14 cellular contexts compared by ENCODE assay signal in genomic region chr17:74853048-74853397, GRCh38. TPM values are rescaled to one million over a fixed set of nuclear protein-coding genes. Genes with fewer than 3 reads are reported as not detected.
DNase-seq lines count a peak whose midpoint lies in the region; ATAC-seq, FAIRE-seq and TF ChIP-seq lines count a peak whose summit lies in the region.
"Had no signal": no experiment of that assay in that cellular context is flagged by ENCODE, and none has a peak within 500 bp of the region (broad histone marks: within the 10 kb centered on the region; RNA-seq: fewer than 3 reads in every experiment).

No MANE protein-coding gene starts in this region.

- dilution Hi-C loops in endothelial cell of umbilical vein (cut with MboI; ENCODE audit: extremely low pct_ligation_motif_present, low sequenced_read_pairs) = no loop called here

- H3K4me3 Mint-ChIP-seq in activated naive CD4-positive, alpha-beta T cell treated with anti-CD3 and anti-CD28 coated beads, Interleukin-2, amount 50 U/mL, for 24 hours = peak overlapping the region; percentile 85
- H3K4me3 Mint-ChIP-seq in stimulated activated effector memory CD8-positive, alpha-beta T cell treated with anti-CD3 and anti-CD28 coated beads, Interleukin-12 subunit alpha, Interleukin-12 subunit beta, amount 100 ng/mL, for 72 hours = peak overlapping the region; percentile 62

- H4K20me1 ChIP-seq in endothelial cell of umbilical vein (replicated peaks; ENCODE audit: control insufficient read depth, extremely low read depth, insufficient read depth, low read length) = no peaks in the 10 kb centered on the region

- POLR2A ChIA-PET in endothelial cell of umbilical vein (lab: Charles Lee) = no interaction called here
- POLR2A ChIA-PET in GM10248 (lab: Yijun Ruan, JAX) = interaction anchor here (0.6 kb wide), 1 partner anchor 106 kb away, joined by 11 read pairs; no protein-coding TSS in a partner anchor

- no peak for ATAC-seq in stimulated activated effector memory CD8-positive, alpha-beta T cell treated with anti-CD3 and anti-CD28 coated beads, Interleukin-12 subunit alpha, Interleukin-12 subunit beta, amount 100 ng/mL, for 72 hours
- ATAC-seq in sciatic nerve = no peak

- H3K36me3 ChIP-seq in NT2/D1 (ENCODE audit: insufficient read depth, insufficient read length, low read length) (no peaks in the 10 kb centered on the region), endothelial cell of umbilical vein (ENCODE audit: control insufficient read depth in 2 of 2, extremely low read depth in 1 of 2, insufficient read depth in 2 of 2, low read length in 2 of 2) (no peaks in the 10 kb centered on the region)
- H3K36me3 ChIP-seq: pancreas had no signal

- TF ChIP-seq CTCF in endothelial cell of umbilical vein (IDR thresholded peaks at IDR 0.05; ENCODE audit: extremely low read depth in 1 of 2, insufficient read depth in 1 of 2, low read depth in 1 of 2, low read length in 2 of 2) (no peak), GM10248 (IDR thresholded peaks at IDR 0.05; ENCODE audit: control extremely low read depth, extremely low read depth, low read depth, missing control alignments) (no peak)

- H3K9me3 Mint-ChIP-seq in activated naive CD4-positive, alpha-beta T cell treated with anti-CD3 and anti-CD28 coated beads, Interleukin-2, amount 50 U/mL, for 24 hours = no peaks in the 10 kb centered on the region
- H3K9me3 Mint-ChIP-seq in stimulated activated effector memory CD8-positive, alpha-beta T cell treated with anti-CD3 and anti-CD28 coated beads, Interleukin-12 subunit alpha, Interleukin-12 subunit beta, amount 100 ng/mL, for 72 hours = no peaks in the 10 kb centered on the region

- H3K4me1 Mint-ChIP-seq in activated naive CD4-positive, alpha-beta T cell treated with anti-CD3 and anti-CD28 coated beads, Interleukin-2, amount 50 U/mL, for 24 hours = peaks cover 6% of the 10 kb centered on the region
- H3K4me1 Mint-ChIP-seq in stimulated activated effector memory CD8-positive, alpha-beta T cell treated with anti-CD3 and anti-CD28 coated beads, Interleukin-12 subunit alpha, Interleukin-12 subunit beta, amount 100 ng/mL, for 72 hours = peaks cover 9% of the 10 kb centered on the region

- no peak for FAIRE-seq in endothelial cell of umbilical vein (lab: Jason Lieb, UNC)
- FAIRE-seq: endometrium, pancreas had no signal

- CTCF ChIA-PET in endothelial cell of umbilical vein (lab: Charles Lee) = interaction anchor here (1.0 to 2.8 kb wide), 4 partner anchors 9 to 57 kb away, joined by 3 to 16 read pairs (median 8); no protein-coding TSS in a partner anchor
- CTCF ChIA-PET in GM10248 (lab: Yijun Ruan, JAX) = interaction anchor here (5.8 kb wide), 1 partner anchor 11 kb away, joined by 45 read pairs; no protein-coding TSS in a partner anchor

- no peak for TF ChIP-seq POLR2A in endothelial cell of umbilical vein (IDR thresholded peaks at IDR 0.05; ENCODE audit: low read depth, low read length)

- H2AFZ ChIP-seq in endothelial cell of umbilical vein (ENCODE audit: low read depth, low read length) = no peak overlapping the region

- peak overlapping the region; percentile 85 for H3K9ac ChIP-seq in NT2/D1 (ENCODE audit: insufficient read length, low read depth)
- no peak overlapping the region for H3K9ac ChIP-seq in endothelial cell of umbilical vein (replicated peaks; ENCODE audit: extremely low read depth, insufficient read depth, low read length)

- H3K27me3 Mint-ChIP-seq in activated naive CD4-positive, alpha-beta T cell treated with anti-CD3 and anti-CD28 coated beads, Interleukin-2, amount 50 U/mL, for 24 hours = peaks cover 34% of the 10 kb centered on the region

- H3K4me1 ChIP-seq in NT2/D1 (ENCODE audit: insufficient read depth, insufficient read length) (peaks cover 5% of the 10 kb centered on the region), endothelial cell of umbilical vein (ENCODE audit: control insufficient read depth, extremely low read depth, insufficient read depth, low read length) (no peaks in the 10 kb centered on the region)
- H3K4me1 ChIP-seq: pancreas had no signal

- H3K9me1 ChIP-seq in endothelial cell of umbilical vein (replicated peaks; ENCODE audit: control insufficient read depth, extremely low read depth, insufficient read depth, low read length) = no peaks in the 10 kb centered on the region

- H3K27ac Mint-ChIP-seq in activated naive CD4-positive, alpha-beta T cell treated with anti-CD3 and anti-CD28 coated beads, Interleukin-2, amount 50 U/mL, for 24 hours = no peak overlapping the region
- no peak overlapping the region for H3K27ac Mint-ChIP-seq in stimulated activated effector memory CD8-positive, alpha-beta T cell treated with anti-CD3 and anti-CD28 coated beads, Interleukin-12 subunit alpha, Interleukin-12 subunit beta, amount 100 ng/mL, for 72 hours

- no peak overlapping the region for H3K27ac ChIP-seq in endothelial cell of umbilical vein (ENCODE audit: insufficient read depth, low read depth, low read length)
- H3K27ac ChIP-seq: pancreas had no signal

- no peak overlapping the region for H3K4me2 ChIP-seq in endothelial cell of umbilical vein (ENCODE audit: insufficient read depth, low read length)

- no TSS peak for BruUV-seq in endothelial cell of umbilical vein (replicated peaks; lab: Mats Ljungman, UMichigan)

- no peaks in the 10 kb centered on the region; the same call in 1 of the 2 replicates for H3K9me3 ChIP-seq in NT2/D1 (ENCODE audit: insufficient read depth, low read length)
- no peaks in the 10 kb centered on the region for H3K9me3 ChIP-seq in endothelial cell of umbilical vein (replicated peaks; ENCODE audit: control insufficient read depth, insufficient read depth, low read length)
- H3K9me3 ChIP-seq: pancreas had no signal

- H3K27me3 ChIP-seq in NT2/D1 (ENCODE audit: insufficient read depth, insufficient read length) (peaks cover 91% of the 10 kb centered on the region), endothelial cell of umbilical vein (ENCODE audit: control insufficient read depth in 2 of 2, insufficient read depth in 2 of 2, low read length in 2 of 2) (peaks cover 38 to 40% of the 10 kb centered on the region in 2 experiments)

- DNase-seq in activated naive CD4-positive, alpha-beta T cell treated with Interleukin-2 at 50 U/mL for 16 hours = no peak
- DNase-seq in NT2/D1 (ENCODE audit: low read depth, low spot score) = no peak
- DNase-seq in endothelial cell of umbilical vein (ENCODE audit: low read depth, low spot score) = no peak
- DNase-seq in stimulated activated effector memory CD8-positive, alpha-beta T cell treated with anti-CD3 and anti-CD28 coated beads, Interleukin-12 subunit alpha, Interleukin-12 subunit beta, amount 100 ng/mL, for 72 hours (ENCODE audit: low spot score in 2 of 2) = no peak
- no peak for DNase-seq in NK-92 treated with Interleukin-12 subunit alpha and Interleukin-12 subunit beta, amount 100 ng/mL, for 24 hours (lab: John Stamatoyannopoulos, UW)
- DNase-seq in sciatic nerve (ENCODE audit: low spot score) = no peak
- no peak for DNase-seq in GM10248 (ENCODE audit: extremely low spot score)
- DNase-seq: head of caudate nucleus, NCI-H2171 treated with DMSO at 0.1 percent for 48 hours, OCI-M1, pancreas had no signal

- H3K4me3 ChIP-seq in NT2/D1 (ENCODE audit: insufficient read length, low read depth) (peak overlapping the region; percentile 51), endothelial cell of umbilical vein (replicated peaks in 1 of 3; ENCODE audit: insufficient read depth in 1 of 3, low read depth in 1 of 3, low read length in 3 of 3) (no peak overlapping the region)
- H3K4me3 ChIP-seq: pancreas had no signal

- intact Hi-C loops in endothelial cell of umbilical vein (cut with micrococcal nuclease) (no loop called here), sciatic nerve (cut with DNase I) (no loop called here)

- no peaks in the 10 kb centered on the region for H3K36me3 Mint-ChIP-seq in activated naive CD4-positive, alpha-beta T cell treated with anti-CD3 and anti-CD28 coated beads, Interleukin-2, amount 50 U/mL, for 24 hours
- H3K36me3 Mint-ChIP-seq in stimulated activated effector memory CD8-positive, alpha-beta T cell treated with anti-CD3 and anti-CD28 coated beads, Interleukin-12 subunit alpha, Interleukin-12 subunit beta, amount 100 ng/mL, for 72 hours = no peaks in the 10 kb centered on the region

- H3K79me2 ChIP-seq in endothelial cell of umbilical vein (ENCODE audit: control insufficient read depth, insufficient read depth, low read length) = no peaks in the 10 kb centered on the region

TF ChIP-seq in endothelial cell of umbilical vein, 7 proteins besides CTCF, POLR2A, EP300 and RAD21:
- TF ChIP-seq GATA2 (IDR thresholded peaks at IDR 0.05; ENCODE audit: insufficient read depth, insufficient read length, low read depth, low read length) (no peak), EZH2 (IDR thresholded peaks at IDR 0.05; ENCODE audit: borderline replicate concordance, low read depth, low read length, severe bottlenecking) (peak; percentile 65)

RNA-seq across cellular contexts. Expression of gene GRIN2C, which starts 6.7 kb away (rescaled TPM):
- total RNA-seq in endothelial cell of umbilical vein = 0.09 and 0.60 TPM in 2 replicates
- polyA plus RNA-seq in endothelial cell of umbilical vein = 0.03 and 0.04 TPM in 2 replicates
- 0.01 TPM in 2 replicates for polyA plus RNA-seq in endothelial cell of umbilical vein (2011; cell fraction: cytosol; rRNA removed)
- 0.17 and 0.25 TPM in 2 replicates for polyA plus RNA-seq in endothelial cell of umbilical vein (2011; cell fraction: nucleus; rRNA removed)
- polyA plus RNA-seq in endothelial cell of umbilical vein (2012) = 0.12 and 0.16 TPM in 2 replicates
- 0.04 and 0.15 TPM in 2 replicates for polyA minus RNA-seq in endothelial cell of umbilical vein
- not detected for polyA minus RNA-seq in endothelial cell of umbilical vein (2011; cell fraction: cytosol; rRNA and poly(A)+ RNA removed)
- polyA minus RNA-seq in endothelial cell of umbilical vein (2011; cell fraction: nucleus; rRNA and poly(A)+ RNA removed) = 0.10 and 0.14 TPM in 2 replicates
- total RNA-seq in sciatic nerve = 0.98 TPM

RNA-seq across cellular contexts. Expression of gene FDXR, which starts 19.8 kb away (rescaled TPM):
- total RNA-seq in endothelial cell of umbilical vein (30.9 and 33.4 TPM in 2 replicates), sciatic nerve (6.3 TPM)
- 19.7 and 20.4 TPM in 2 replicates for polyA plus RNA-seq in endothelial cell of umbilical vein
- 17.3 and 21.1 TPM in 2 replicates for polyA plus RNA-seq in endothelial cell of umbilical vein (2011; cell fraction: cytosol; rRNA removed)
- polyA plus RNA-seq in endothelial cell of umbilical vein (2011; cell fraction: nucleus; rRNA removed) = 26.4 and 27.8 TPM in 2 replicates
- 29.8 and 35.1 TPM in 2 replicates for polyA plus RNA-seq in endothelial cell of umbilical vein (2012)
- polyA minus RNA-seq in endothelial cell of umbilical vein = 8.5 and 9.8 TPM in 2 replicates
- polyA minus RNA-seq in endothelial cell of umbilical vein (2011; cell fraction: cytosol; rRNA and poly(A)+ RNA removed) = 10.9 TPM
- polyA minus RNA-seq in endothelial cell of umbilical vein (2011; cell fraction: nucleus; rRNA and poly(A)+ RNA removed) = 6.6 and 8.8 TPM in 2 replicates

RNA-seq across cellular contexts. Expression of gene FADS6, which starts 40.4 kb away (rescaled TPM):
- total RNA-seq in endothelial cell of umbilical vein = not detected in 2 replicates
- polyA plus RNA-seq in endothelial cell of umbilical vein = not detected in 2 replicates
- polyA plus RNA-seq in endothelial cell of umbilical vein (2011; cell fraction: cytosol; rRNA removed) = not detected in 2 replicates
- polyA plus RNA-seq in endothelial cell of umbilical vein (2011; cell fraction: nucleus; rRNA removed) = not detected in 2 replicates
- not detected in 2 replicates for polyA plus RNA-seq in endothelial cell of umbilical vein (2012)
- not detected in 2 replicates for polyA minus RNA-seq in endothelial cell of umbilical vein
- polyA minus RNA-seq in endothelial cell of umbilical vein (2011; cell fraction: cytosol; rRNA and poly(A)+ RNA removed) = not detected
- polyA minus RNA-seq in endothelial cell of umbilical vein (2011; cell fraction: nucleus; rRNA and poly(A)+ RNA removed) = not detected in 2 replicates
- total RNA-seq in sciatic nerve = not detected
- total RNA-seq: G401 had no signal
